In genomic region chr3:75075158-75075557, GRCh38 we compare ENCODE assay signal across 36 cellular contexts.
"Had no signal": no experiment of that assay in that cellular context is flagged by ENCODE, and none has a peak within 500 bp of the region (broad histone marks: within the 10 kb centered on the region; RNA-seq: fewer than 3 reads in every experiment).

No MANE protein-coding gene starts in this region.

- H3K27me3 ChIP-seq: MG63 had no signal

- H3K4me3 ChIP-seq: MG63 had no signal

- DNase-seq: Karpas-422, Kasumi-1, MG63, MM.1S, MV-4-11, NCI-H1048, NCI-H1092, NCI-H1092 treated with DMSO at 0.1 percent for 48 hours, NCI-H1105, NCI-H1105 treated with DMSO at 0.1 percent for 48 hours, NCI-H1417, NCI-H1417 treated with DMSO at 0.1 percent for 48 hours, NCI-H1436, NCI-H1436 treated with DMSO at 0.1 percent for 48 hours, NCI-H146, NCI-H1694, NCI-H1694 treated with DMSO at 0.1 percent for 48 hours, NCI-H187, NCI-H187 treated with DMSO at 0.1 percent for 48 hours, NCI-H1930, NCI-H2029, NCI-H2029 treated with DMSO at 0.1 percent for 48 hours, NCI-H2081, NCI-H2081 treated with DMSO at 0.1 percent for 48 hours, NCI-H2107, NCI-H2171, NCI-H2171 treated with DMSO at 0.1 percent for 48 hours, NCI-H2227 treated with DMSO at 0.1 percent for 48 hours, NCI-H226, NCI-H345, NCI-H446, NCI-H446 treated with DMSO at 0.1 percent for 48 hours, NCI-H510A, NCI-H510A treated with DMSO at 0.1 percent for 48 hours, NCI-H524, NCI-H524 treated with DMSO at 0.1 percent for 48 hours had no signal

- H3K36me3 ChIP-seq: MG63 had no signal

- H3K9me3 ChIP-seq: MG63 had no signal
